In genomic region chr6:139486476-139486799, GRCh38 we compare ENCODE assay signal across 21 cellular contexts.
"Had no signal": no experiment of that assay in that cellular context is flagged by ENCODE, and none has a peak within 500 bp of the region (broad histone marks: within the 10 kb centered on the region; RNA-seq: fewer than 3 reads in every experiment).

No MANE protein-coding gene starts in this region.

- H3K36me3 ChIP-seq: tibial artery, uterus had no signal

- H3K27ac ChIP-seq: foreskin keratinocyte, tibial artery, uterus had no signal

- H3K27ac Mint-ChIP-seq: activated CD4-positive, alpha-beta T cell treated with anti-CD3 and anti-CD28 coated beads for 36 hours; activated naive CD8-positive, alpha-beta T cell; activated T-helper 1 cell treated with anti-CD3 and anti-CD28 coated beads, Interleukin-12 subunit alpha, Interleukin-12 subunit beta, Interleukin-2, Interleukin-4 antibody, amounts not matched to agents 30 ng/mL and 10 ng/mL and 1 ng/mL, durations not matched to agents 14 hours and 24 hours and 36 hours; effector memory CD8-positive, alpha-beta T cell had no signal

- H3K9me3 ChIP-seq: mucosa of descending colon, tibial artery, uterus had no signal

- H3K4me3 ChIP-seq: mucosa of descending colon, tibial artery, uterus had no signal

- H3K27me3 ChIP-seq: foreskin keratinocyte, tibial artery, uterus had no signal

- H3K4me3 Mint-ChIP-seq: activated CD4-positive, alpha-beta T cell treated with anti-CD3 and anti-CD28 coated beads for 36 hours; activated naive CD8-positive, alpha-beta T cell; activated T-helper 1 cell treated with anti-CD3 and anti-CD28 coated beads, Interleukin-12 subunit alpha, Interleukin-12 subunit beta, Interleukin-2, Interleukin-4 antibody, amounts not matched to agents 30 ng/mL and 10 ng/mL and 1 ng/mL, durations not matched to agents 14 hours and 24 hours and 36 hours; effector memory CD8-positive, alpha-beta T cell; naive thymus-derived CD8-positive, alpha-beta T cell had no signal

- H3K9me3 Mint-ChIP-seq: activated T-helper 1 cell treated with anti-CD3 and anti-CD28 coated beads, Interleukin-12 subunit alpha, Interleukin-12 subunit beta, Interleukin-2, Interleukin-4 antibody, amounts not matched to agents 30 ng/mL and 10 ng/mL and 1 ng/mL, durations not matched to agents 14 hours and 24 hours and 36 hours; effector memory CD8-positive, alpha-beta T cell; naive thymus-derived CD8-positive, alpha-beta T cell had no signal

- H3K27me3 Mint-ChIP-seq: activated CD4-positive, alpha-beta T cell treated with anti-CD3 and anti-CD28 coated beads for 36 hours; effector memory CD8-positive, alpha-beta T cell had no signal

- H3K36me3 Mint-ChIP-seq: activated naive CD8-positive, alpha-beta T cell; naive thymus-derived CD8-positive, alpha-beta T cell had no signal

- DNase-seq: activated CD4-positive, alpha-beta T cell treated with anti-CD3 and anti-CD28 coated beads for 36 hours; activated CD4-positive, alpha-beta T cell treated with anti-CD3 and anti-CD28 coated beads, Interleukin-2, amount 50 U/mL, for 48 hours; activated gamma-delta T cell treated with Interleukin-2 at 50 U/mL for 16 hours; amniotic stem cell; effector memory CD8-positive, alpha-beta T cell; foreskin keratinocyte; hippocampal formation; mammary epithelial cell; mucosa of descending colon; naive thymus-derived CD8-positive, alpha-beta T cell; posterior cingulate gyrus; stimulated activated CD4-positive, alpha-beta T cell treated with anti-CD3 and anti-CD28 coated beads, Interleukin-12 subunit alpha, Interleukin-12 subunit beta, amount 100 ng/mL, for 4 hours; stimulated activated CD4-positive, alpha-beta T cell treated with anti-CD3 and anti-CD28 coated beads, Interleukin-1b, Interleukin-23, amount 100 ng/mL, for 48 hours; stimulated activated CD8-positive, alpha-beta memory T cell treated with anti-CD3 and anti-CD28 coated beads, Interleukin-4, amount 100 ng/mL, for 48 hours; stimulated activated naive CD4-positive, alpha-beta T cell treated with Interleukin-2 at 50 U/mL for 16 hours; substantia nigra; T-helper 2 cell; tibial artery; uterus had no signal

- H3K4me1 ChIP-seq: foreskin keratinocyte, tibial artery, uterus had no signal
